ENCODE assay signal across 8 cellular contexts in genomic region chr1:150235436-150235851, GRCh38. TPM values are rescaled to one million over a fixed set of nuclear protein-coding genes. Genes with fewer than 3 reads are reported as not detected.
DNase-seq lines count a peak whose midpoint lies in the region; ATAC-seq, FAIRE-seq and TF ChIP-seq lines count a peak whose summit lies in the region.

No MANE protein-coding gene starts in this region.

- no peaks in the 10 kb centered on the region for H3K27me3 ChIP-seq in BLaER1

- FAIRE-seq in urothelium cell line (lab: Jason Lieb, UNC) (no peak), GM12892 (lab: Jason Lieb, UNC) (no peak)

- H3K4me3 ChIP-seq in BLaER1 = peak overlapping the region; percentile 98

- H3K9me3 ChIP-seq in BLaER1 = no peaks in the 10 kb centered on the region

- H3K9ac ChIP-seq in BLaER1 = peak overlapping the region; percentile 100

- H3K27ac ChIP-seq in BLaER1 = peak overlapping the region; percentile 99

- H4K20me1 ChIP-seq in BLaER1 = peaks cover 5% of the 10 kb centered on the region; the same call in 1 of the 2 replicates

- peaks cover 29% of the 10 kb centered on the region for H3K4me1 ChIP-seq in BLaER1

- intact Hi-C loops in left ventricle myocardium superior (cut with micrococcal nuclease) = no loop called here

- ATAC-seq in left ventricle myocardium superior = peak; percentile 14
- ATAC-seq in HG03097 (IDR thresholded peaks at IDR 0.05; ENCODE audit: low FRiP score, unreplicated experiment) = no peak

- peaks cover 15% of the 10 kb centered on the region for H3K36me3 ChIP-seq in BLaER1

- TF ChIP-seq POLR2A in GM12892 (IDR thresholded peaks at IDR 0.05; ENCODE audit: low read depth, low read length) = no peak

- DNase-seq in HCEC 1CT (peak; percentile 12), left ventricle myocardium superior (no peak), urothelium cell line (ENCODE audit: low spot score) (no peak), GM12892 (ENCODE audit: insufficient read length) (no peak)
- peak; percentile 65 for DNase-seq in activated CD8-positive, alpha-beta memory T cell treated with anti-CD3 and anti-CD28 coated beads, Interleukin-2, amount 50 U/mL, for 48 hours
- peak; percentile 19 for DNase-seq in stimulated activated CD4-positive, alpha-beta T cell treated with anti-CD3 and anti-CD28 coated beads, Interleukin-4, amount 100 ng/mL, for 1 hour

- peak overlapping the region; percentile 93 for H3K4me2 ChIP-seq in BLaER1

RNA-seq across cellular contexts. Expression of gene ANP32E, which starts 0.5 kb away (rescaled TPM):
- total RNA-seq in left ventricle myocardium superior = 27.0 TPM
- 95.8 TPM for polyA plus RNA-seq in GM12892 (2012; ENCODE audit: missing spikeins)

RNA-seq across cellular contexts. Expression of gene CA14, which starts 22.1 kb away (rescaled TPM):
- total RNA-seq in left ventricle myocardium superior = 22.8 TPM
- 0.51 TPM for polyA plus RNA-seq in GM12892 (2012; ENCODE audit: missing spikeins)

RNA-seq across cellular contexts. Expression of gene APH1A, which starts 33.4 kb away (rescaled TPM):
- 58.5 TPM for total RNA-seq in left ventricle myocardium superior
- polyA plus RNA-seq in GM12892 (2012; ENCODE audit: missing spikeins) = 76.6 TPM

RNA-seq across cellular contexts. Expression of gene C1orf54, which starts 37.1 kb away (rescaled TPM):
- 9.8 TPM for total RNA-seq in left ventricle myocardium superior
- 14.6 TPM for polyA plus RNA-seq in GM12892 (2012; ENCODE audit: missing spikeins)

RNA-seq across cellular contexts. Expression of gene CIART, which starts 46.9 kb away (rescaled TPM):
- 15.4 TPM for total RNA-seq in left ventricle myocardium superior
- polyA plus RNA-seq in GM12892 (2012; ENCODE audit: missing spikeins) = 2.5 TPM

Comparison
In these comparisons a context has a peak if more than half of its experiments do, and no peak if none do; other contexts are left out.
1. DNase-seq: peak in HCEC 1CT (single experiment), activated CD8-positive, alpha-beta memory T cell treated with anti-CD3 and anti-CD28 coated beads, Interleukin-2, amount 50 U/mL, for 48 hours (single experiment) and stimulated activated CD4-positive, alpha-beta T cell treated with anti-CD3 and anti-CD28 coated beads, Interleukin-4, amount 100 ng/mL, for 1 hour (single experiment); none in left ventricle myocardium superior (single experiment), urothelium cell line (single experiment) and GM12892 (single experiment).